18 cellular contexts compared by ENCODE assay signal in genomic region chr22:37202706-37203105, GRCh38. TPM values are rescaled to one million over a fixed set of nuclear protein-coding genes. Genes with fewer than 3 reads are reported as not detected.
"Had no signal": no experiment of that assay in that cellular context is flagged by ENCODE, and none has a peak within 500 bp of the region (broad histone marks: within the 10 kb centered on the region; RNA-seq: fewer than 3 reads in every experiment).

No MANE protein-coding gene starts in this region.

- FAIRE-seq: endothelial cell of umbilical vein, pancreas, small intestine had no signal

- ATAC-seq: heart left ventricle; left lobe of liver; pancreas; stimulated activated naive B cell treated with anti-CD40 and anti-IgM and Interleukin-4, amounts not matched to agents 10 μg/mL and 1 μg/mL and 100 μg/mL, for 72 hours; T-cell had no signal

- H3K36me3 ChIP-seq: adrenal gland, heart left ventricle, pancreas, WERI-Rb-1 had no signal

- H3K4me3 ChIP-seq: adrenal gland, coronary artery, heart left ventricle, pancreas, SK-N-MC had no signal

- H3K9me3 ChIP-seq: adrenal gland, heart left ventricle, pancreas had no signal

- H3K27me3 ChIP-seq: adrenal gland, heart left ventricle, pancreas had no signal

- H3K27ac ChIP-seq: adrenal gland, coronary artery, heart left ventricle, pancreas, SK-N-MC, WERI-Rb-1 had no signal

- DNase-seq: activated CD4-positive, alpha-beta T cell treated with anti-CD3 and anti-CD28 coated beads, Interleukin-2, amount 10 ng/mL, durations not matched to agents 7 days and 5 days; activated gamma-delta T cell treated with Interleukin-2 at 50 U/mL for 16 hours; caudate nucleus; effector CD4-positive, alpha-beta T cell; foreskin melanocyte; small intestine; stimulated activated naive B cell treated with anti-CD40 and anti-IgM and Interleukin-4, amounts not matched to agents 10 μg/mL and 1 μg/mL and 100 μg/mL, for 72 hours; substantia nigra; T-cell; WERI-Rb-1 had no signal

RNA-seq across cellular contexts. Expression of gene SSTR3, which starts 9.6 kb away (rescaled TPM):
- total RNA-seq: endothelial cell of umbilical vein, left lobe of liver had no signal

RNA-seq across cellular contexts. Expression of gene IL2RB, which starts 53.0 kb away (rescaled TPM):
- total RNA-seq: endothelial cell of umbilical vein, renal cortical epithelial cell had no signal
